Comparison of ENCODE assay signal across 8 cellular contexts in genomic region chr9:34328500-34328982, GRCh38. TPM values are rescaled to one million over a fixed set of nuclear protein-coding genes. Genes with fewer than 3 reads are reported as not detected.
DNase-seq lines count a peak whose midpoint lies in the region; ATAC-seq and TF ChIP-seq lines count a peak whose summit lies in the region.

No MANE protein-coding gene starts in this region.

- DNase-seq in AG04449 (ENCODE audit: low read depth, low spot score) (no peak), NCI-H345 treated with DMSO at 0.1 percent for 48 hours (lab: John Stamatoyannopoulos, UW; ENCODE audit: unreplicated experiment) (peak; percentile 47), brain microvascular endothelial cell (no peak), mesendoderm (peak; percentile 55)
- DNase-seq in activated CD4-positive, alpha-beta T cell treated with anti-CD3 and anti-CD28 coated beads for 4 hours: no peak

- no CpG with 5 or more reads among the region's 11 CpGs for WGBS in mesendoderm (ENCODE audit: extremely low coverage, insufficient coverage, low lambda C conversion rate)

- H3K4ac ChIP-seq in mesendoderm (ENCODE audit: low read depth, low read length): no peak overlapping the region

- no peak overlapping the region for H3K18ac ChIP-seq in mesendoderm (ENCODE audit: low read length)

- peaks cover 1% of the 10 kb centered on the region for H3K79me1 ChIP-seq in mesendoderm (ENCODE audit: low read length)

- POLR2A ChIA-PET in AG04449 (lab: Yijun Ruan, JAX): no interaction called here

- no peak overlapping the region for H3K23ac ChIP-seq in mesendoderm (ENCODE audit: low read length)

- H3K4me3 ChIP-seq in AG04449 (ENCODE audit: low read depth, low read length): peak overlapping the region; percentile 91
- peak overlapping the region; percentile 94 for H3K4me3 ChIP-seq in brain microvascular endothelial cell (ENCODE audit: low read depth, low read length)
- H3K4me3 ChIP-seq in mesendoderm (ENCODE audit: low read length): peak overlapping the region; percentile 90

- TF ChIP-seq CTCF in AG04449 (IDR thresholded peaks at IDR 0.05; ENCODE audit: insufficient read depth, low read length, missing control alignments): no peak
- no peak for TF ChIP-seq CTCF in brain microvascular endothelial cell (IDR thresholded peaks at IDR 0.05; ENCODE audit: low read depth, low read length, missing control alignments)

- H2BK120ac ChIP-seq in mesendoderm (ENCODE audit: low read depth, low read length): no peak overlapping the region

- H3K4me2 ChIP-seq in mesendoderm (ENCODE audit: low read length): peak overlapping the region; percentile 45

- peak overlapping the region; percentile 93 for H3K56ac ChIP-seq in mesendoderm (ENCODE audit: low read length)

- H3K9ac ChIP-seq in mesendoderm (ENCODE audit: low read length): peak overlapping the region; percentile 91

- H4K8ac ChIP-seq in mesendoderm (ENCODE audit: low read depth, low read length): no peak overlapping the region

- H3K36me3 ChIP-seq in brain microvascular endothelial cell (replicated peaks): no peaks in the 10 kb centered on the region
- H3K36me3 ChIP-seq in mesendoderm (ENCODE audit: control insufficient read depth, insufficient read depth, low read length): no peaks in the 10 kb centered on the region

- H3K4me1 ChIP-seq in mesendoderm (ENCODE audit: control insufficient read depth, low read depth, low read length): peaks cover 3% of the 10 kb centered on the region

- H4K5ac ChIP-seq in mesendoderm (ENCODE audit: low read length): no peak overlapping the region

- in situ Hi-C loops in brain microvascular endothelial cell (cut with HindIII; ENCODE audit: low pct_ligation_motif_present, low sequenced_read_pairs): no loop called here

- CTCF ChIA-PET in AG04449 (lab: Yijun Ruan, JAX): interaction anchor here (1.0 to 1.2 kb wide), 2 partner anchors 76 to 275 kb away, joined by 3 to 4 read pairs; no protein-coding TSS in a partner anchor

- no peak overlapping the region for H2BK15ac ChIP-seq in mesendoderm (replicated peaks; ENCODE audit: low read depth)

- H3K27ac ChIP-seq in brain microvascular endothelial cell (peak overlapping the region; percentile 65), mesendoderm (ENCODE audit: low read depth, low read length) (no peak overlapping the region)

- H3K79me2 ChIP-seq in mesendoderm (ENCODE audit: control insufficient read depth, insufficient read depth, low read length): peaks cover 2% of the 10 kb centered on the region

- H3K27me3 ChIP-seq in brain microvascular endothelial cell (replicated peaks): no peaks in the 10 kb centered on the region
- no peaks in the 10 kb centered on the region for H3K27me3 ChIP-seq in mesendoderm (ENCODE audit: insufficient read depth, low read length, poor library complexity)

- no peak overlapping the region for H2BK5ac ChIP-seq in mesendoderm (ENCODE audit: low read length)

- no peak overlapping the region for H2AK5ac ChIP-seq in mesendoderm (ENCODE audit: low read length)

- ATAC-seq in GM18907 (IDR thresholded peaks at IDR 0.05; ENCODE audit: unreplicated experiment): peak; percentile 0
- no peak for ATAC-seq in esophagus mucosa
- ATAC-seq in GM21786 (IDR thresholded peaks at IDR 0.05; ENCODE audit: unreplicated experiment): no peak

RNA-seq across cellular contexts. Expression of gene KIF24, which starts 0.5 kb away (rescaled TPM):
- polyA plus RNA-seq in mesendoderm (2013, experiment 1 of 2): 1.9 TPM
- polyA plus RNA-seq in mesendoderm (2013, experiment 2 of 2): 2.0 TPM
- 2.0 TPM for total RNA-seq in esophagus mucosa

RNA-seq across cellular contexts. Expression of gene NUDT2, which starts 0.8 kb away (rescaled TPM):
- polyA plus RNA-seq in mesendoderm (2013, experiment 1 of 2): 10.2 TPM
- 10.0 TPM for polyA plus RNA-seq in mesendoderm (2013, experiment 2 of 2)
- 19.9 TPM for total RNA-seq in esophagus mucosa

RNA-seq across cellular contexts. Expression of gene MYORG, which starts 48.2 kb away (rescaled TPM):
- polyA plus RNA-seq in mesendoderm (2013, experiment 1 of 2): 19.8 TPM
- polyA plus RNA-seq in mesendoderm (2013, experiment 2 of 2): 18.7 TPM
- 5.4 TPM for total RNA-seq in esophagus mucosa

Comparison
In these comparisons a context has a peak if more than half of its experiments do, and no peak if none do; other contexts are left out.
1. DNase-seq: peak in NCI-H345 treated with DMSO at 0.1 percent for 48 hours (single experiment) and mesendoderm (single experiment); none in AG04449 (single experiment), brain microvascular endothelial cell (single experiment) and activated CD4-positive, alpha-beta T cell treated with anti-CD3 and anti-CD28 coated beads for 4 hours (0 of 2).
2. Peak in every context shown above with its lines, with median percentiles within 50 percentile points of each other: H3K4me3 ChIP-seq.